ENCODE assay signal across 1 cellular context in the genomic region with DNA sequence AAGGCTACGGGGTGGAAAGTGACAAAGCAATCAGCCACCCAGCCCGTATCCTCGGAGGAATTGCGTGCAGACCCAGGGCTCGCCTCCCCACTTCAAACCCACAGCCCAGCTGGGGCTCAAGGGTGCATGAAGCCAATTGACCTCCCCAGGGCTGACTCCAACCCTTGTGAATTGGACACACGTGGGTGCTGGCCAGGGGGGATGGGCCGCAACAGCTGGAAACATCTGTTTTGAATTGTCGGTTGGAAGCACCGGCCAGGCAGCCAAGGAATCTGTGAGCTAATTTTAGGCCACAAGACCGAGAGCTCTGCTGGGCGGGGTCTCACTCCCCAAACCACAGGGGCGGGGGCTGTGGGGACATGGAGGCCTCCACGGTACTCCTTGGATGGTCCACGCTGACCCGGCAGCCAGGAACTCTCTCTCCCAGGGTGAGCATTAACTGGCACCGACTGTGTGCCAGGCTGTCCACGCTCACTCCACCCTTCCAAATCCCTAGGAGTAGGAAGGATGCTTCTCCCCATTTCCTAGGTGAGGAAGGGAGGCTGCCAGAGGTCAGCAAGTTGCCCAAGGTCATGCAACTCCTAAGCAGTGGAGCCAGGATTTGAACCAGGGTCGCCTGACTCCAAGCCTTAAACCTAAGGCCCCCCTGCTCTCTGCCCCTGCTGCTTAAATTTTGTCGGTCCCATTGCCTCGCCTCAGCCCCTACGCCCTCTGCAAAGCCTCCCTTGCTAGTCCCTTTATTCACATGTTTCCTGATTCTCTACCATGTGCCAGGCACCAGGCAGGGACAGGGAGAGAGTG.
TF ChIP-seq lines count a peak whose summit lies in the region.

No MANE protein-coding gene starts in this region.

TF ChIP-seq in H1, 55 proteins besides CTCF, POLR2A, EP300 and RAD21:
- TF ChIP-seq NANOG (IDR thresholded peaks at IDR 0.05; ENCODE audit: insufficient read depth, low read depth, low read length, poor library complexity, severe bottlenecking) (no peak), EGR1 (IDR thresholded peaks at IDR 0.05; ENCODE audit: borderline replicate concordance, low read depth, low read length) (no peak), CTBP2 (IDR thresholded peaks at IDR 0.05; ENCODE audit: borderline replicate concordance, insufficient read depth, insufficient read length, low read length) (no peak), ASH2L (IDR thresholded peaks at IDR 0.05; ENCODE audit: low read length) (no peak), PHF8 (conservative IDR thresholded peaks at IDR 0.05; ENCODE audit: low read depth, low read length) (no peak), SP1 (IDR thresholded peaks at IDR 0.05; ENCODE audit: low read depth, low read length) (no peak), CBX8 (IDR thresholded peaks at IDR 0.05; ENCODE audit: borderline replicate concordance, low read depth, low read length) (no peak), TAF1 (IDR thresholded peaks at IDR 0.05; ENCODE audit: low read depth, low read length) (no peak), SIRT6 (IDR thresholded peaks at IDR 0.05; ENCODE audit: low read length) (no peak), RNF2 (IDR thresholded peaks at IDR 0.05; ENCODE audit: borderline replicate concordance, low read depth, low read length, missing control alignments, poor library complexity, severe bottlenecking) (no peak), KDM1A (IDR thresholded peaks at IDR 0.05; ENCODE audit: borderline replicate concordance, low read length) (no peak), SUZ12 (IDR thresholded peaks at IDR 0.05; ENCODE audit: low read length) (no peak), HDAC2 (IDR thresholded peaks at IDR 0.05; ENCODE audit: borderline replicate concordance in 1 of 2, low read depth in 2 of 2, low read length in 2 of 2) (no peak), KDM4A (IDR thresholded peaks at IDR 0.05; ENCODE audit: low read depth, low read length, severe bottlenecking) (no peak), CREB1 (IDR thresholded peaks at IDR 0.05) (no peak)
- TF ChIP-seq, protein P1, sequence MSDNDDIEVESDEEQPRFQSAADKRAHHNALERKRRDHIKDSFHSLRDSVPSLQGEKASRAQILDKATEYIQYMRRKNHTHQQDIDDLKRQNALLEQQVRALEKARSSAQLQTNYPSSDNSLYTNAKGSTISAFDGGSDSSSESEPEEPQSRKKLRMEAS (IDR thresholded peaks at IDR 0.05): no peak
